1 cellular context compared by ENCODE assay signal in the genomic region with DNA sequence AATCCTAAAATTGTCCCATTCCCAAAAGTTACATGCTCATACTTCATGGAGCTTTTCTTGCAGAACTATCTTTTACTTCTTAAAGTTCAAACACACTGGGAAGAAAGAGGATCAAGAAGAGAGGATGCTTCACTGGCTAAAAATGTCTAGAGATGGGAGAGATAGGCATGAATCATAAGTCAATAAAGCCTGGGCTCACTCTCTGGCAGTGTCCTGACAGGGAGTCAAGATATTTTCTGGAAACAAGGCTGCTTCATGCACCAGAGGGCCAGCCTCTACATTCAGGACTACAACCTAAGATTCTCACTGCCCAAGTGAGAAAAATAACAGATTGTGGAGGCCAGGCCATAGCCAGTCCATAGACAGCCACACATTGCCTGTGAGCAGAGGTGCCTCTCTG.
TF ChIP-seq lines count a peak whose summit lies in the region.

No MANE protein-coding gene starts in this region.

TF ChIP-seq in IMR-90, 13 proteins besides CTCF, POLR2A, EP300 and RAD21:
- TF ChIP-seq RFX5 (IDR thresholded peaks at IDR 0.05; ENCODE audit: low read depth, low read length) = no peak
TF ChIP-seq in IMR-90: peak in this region for 0.
